Comparison of ENCODE assay signal across 8 cellular contexts in genomic region chr7:22549667-22550513, GRCh38. TPM values are rescaled to one million over a fixed set of nuclear protein-coding genes. Genes with fewer than 3 reads are reported as not detected.
DNase-seq lines count a peak whose midpoint lies in the region; ATAC-seq lines count a peak whose summit lies in the region.

No MANE protein-coding gene starts in this region.

- H3K27me3 Mint-ChIP-seq in activated T-cell treated with anti-CD3 and anti-CD28 coated beads, Interleukin-2, amount 50 U/mL, for 4 hours (ENCODE audit: low read depth): peaks cover 43% of the 10 kb centered on the region
- peaks cover 56% of the 10 kb centered on the region for H3K27me3 Mint-ChIP-seq in activated T-helper 17 cell treated with anti-CD3 and anti-CD28 coated beads, Interleukin-2, amount 50 U/mL, for 72 hours

- no peaks in the 10 kb centered on the region for H3K9me3 Mint-ChIP-seq in activated T-cell treated with anti-CD3 and anti-CD28 coated beads, Interleukin-2, amount 50 U/mL, for 4 hours
- H3K9me3 Mint-ChIP-seq in activated T-helper 17 cell treated with anti-CD3 and anti-CD28 coated beads, Interleukin-2, amount 50 U/mL, for 72 hours: no peaks in the 10 kb centered on the region

- ATAC-seq in activated T-cell treated with anti-CD3 and anti-CD28 coated beads, Interleukin-2, amount 50 U/mL, for 4 hours: peak; percentile 52 to 61
- peak; percentile 37 for ATAC-seq in activated T-helper 17 cell treated with anti-CD3 and anti-CD28 coated beads, Interleukin-2, amount 50 U/mL, for 72 hours (replicated peaks)

- H3K4me3 Mint-ChIP-seq in activated T-cell treated with anti-CD3 and anti-CD28 coated beads, Interleukin-2, amount 50 U/mL, for 4 hours: peak overlapping the region; percentile 63
- H3K4me3 Mint-ChIP-seq in activated T-helper 17 cell treated with anti-CD3 and anti-CD28 coated beads, Interleukin-2, amount 50 U/mL, for 72 hours: peak overlapping the region; percentile 61

- no peaks in the 10 kb centered on the region for H3K36me3 Mint-ChIP-seq in activated T-cell treated with anti-CD3 and anti-CD28 coated beads, Interleukin-2, amount 50 U/mL, for 4 hours (ENCODE audit: insufficient read depth)
- H3K36me3 Mint-ChIP-seq in activated T-helper 17 cell treated with anti-CD3 and anti-CD28 coated beads, Interleukin-2, amount 50 U/mL, for 72 hours (ENCODE audit: low read depth): no peaks in the 10 kb centered on the region

- peak overlapping the region; percentile 52 for H3K27ac ChIP-seq in iPS-20b (ENCODE audit: low read length)
- no peak overlapping the region for H3K27ac ChIP-seq in stomach smooth muscle (ENCODE audit: low read length)

- H3K4me1 ChIP-seq in iPS-20b (ENCODE audit: insufficient read depth, low read length) (peaks cover 9% of the 10 kb centered on the region; the same call in 1 of the 2 replicates), stomach smooth muscle (ENCODE audit: control insufficient read depth, insufficient read depth, low read length) (peaks cover 9% of the 10 kb centered on the region)

- DNase-seq in activated T-cell treated with anti-CD3 and anti-CD28 coated beads, Interleukin-2, amount 50 U/mL, for 4 hours: no peak
- DNase-seq in activated T-cell treated with anti-CD3 and anti-CD28 coated beads, Interleukin-2, amount 50 U/mL, for 1 hour: no peak
- DNase-seq in NCI-H146 treated with DMSO at 0.1 percent for 48 hours (lab: John Stamatoyannopoulos, UW; ENCODE audit: unreplicated experiment): peak; percentile 33
- DNase-seq in SW480 (ENCODE audit: low spot score): no peak
- no peak for DNase-seq in activated effector memory CD4-positive, alpha-beta T cell treated with anti-CD3 and anti-CD28 coated beads, Interleukin-2, amount 50 U/mL, for 16 hours

- no peaks in the 10 kb centered on the region for H3K27me3 ChIP-seq in iPS-20b (ENCODE audit: insufficient read depth, low read length)
- peaks cover 26 to 27% of the 10 kb centered on the region in 2 donors for H3K27me3 ChIP-seq in stomach smooth muscle (ENCODE audit: control insufficient read depth in 1 of 2, insufficient read depth in 2 of 2, low read length in 2 of 2)

- peaks cover 11% of the 10 kb centered on the region for H3K4me1 Mint-ChIP-seq in activated T-cell treated with anti-CD3 and anti-CD28 coated beads, Interleukin-2, amount 50 U/mL, for 4 hours (ENCODE audit: low read depth)
- H3K4me1 Mint-ChIP-seq in activated T-helper 17 cell treated with anti-CD3 and anti-CD28 coated beads, Interleukin-2, amount 50 U/mL, for 72 hours: peaks cover 7% of the 10 kb centered on the region

- H3K9ac ChIP-seq in iPS-20b (ENCODE audit: low read depth, low read length) (peak overlapping the region; percentile 85; the same call in 1 of the 2 replicates), stomach smooth muscle (ENCODE audit: low read length in 2 of 2) (no peak overlapping the region)

- H3K36me3 ChIP-seq in iPS-20b (ENCODE audit: insufficient read depth, low read depth, low read length): no peaks in the 10 kb centered on the region
- no peaks in the 10 kb centered on the region for H3K36me3 ChIP-seq in stomach smooth muscle (ENCODE audit: control insufficient read depth in 2 of 2, insufficient read depth in 2 of 2, low read length in 2 of 2)

- no peak overlapping the region for H3K27ac Mint-ChIP-seq in activated T-helper 17 cell treated with anti-CD3 and anti-CD28 coated beads, Interleukin-2, amount 50 U/mL, for 72 hours

- H3K9me3 ChIP-seq in iPS-20b (ENCODE audit: insufficient read depth, low read depth, low read length) (no peaks in the 10 kb centered on the region), stomach smooth muscle (ENCODE audit: control insufficient read depth in 2 of 2, low read length in 2 of 2) (no peaks in the 10 kb centered on the region)

- H3K4me3 ChIP-seq in iPS-20b (ENCODE audit: low read length) (peak overlapping the region; percentile 91), stomach smooth muscle (ENCODE audit: low read length in 2 of 2) (peak overlapping the region; percentile 35 to 59)

RNA-seq across cellular contexts. Expression of gene STEAP1B, which starts 49.9 kb away (rescaled TPM):
- total RNA-seq in activated T-cell treated with anti-CD3 and anti-CD28 coated beads, Interleukin-2, amount 50 U/mL, for 4 hours: under 1 TPM; 0.20 to 0.33 (median 0.24) TPM
- total RNA-seq in activated T-helper 17 cell treated with anti-CD3 and anti-CD28 coated beads, Interleukin-2, amount 50 U/mL, for 72 hours: under 1 TPM in 1 of 2 donors, not detected in 1; 0.32 TPM
